8 cellular contexts compared by ENCODE assay signal in the genomic region with DNA sequence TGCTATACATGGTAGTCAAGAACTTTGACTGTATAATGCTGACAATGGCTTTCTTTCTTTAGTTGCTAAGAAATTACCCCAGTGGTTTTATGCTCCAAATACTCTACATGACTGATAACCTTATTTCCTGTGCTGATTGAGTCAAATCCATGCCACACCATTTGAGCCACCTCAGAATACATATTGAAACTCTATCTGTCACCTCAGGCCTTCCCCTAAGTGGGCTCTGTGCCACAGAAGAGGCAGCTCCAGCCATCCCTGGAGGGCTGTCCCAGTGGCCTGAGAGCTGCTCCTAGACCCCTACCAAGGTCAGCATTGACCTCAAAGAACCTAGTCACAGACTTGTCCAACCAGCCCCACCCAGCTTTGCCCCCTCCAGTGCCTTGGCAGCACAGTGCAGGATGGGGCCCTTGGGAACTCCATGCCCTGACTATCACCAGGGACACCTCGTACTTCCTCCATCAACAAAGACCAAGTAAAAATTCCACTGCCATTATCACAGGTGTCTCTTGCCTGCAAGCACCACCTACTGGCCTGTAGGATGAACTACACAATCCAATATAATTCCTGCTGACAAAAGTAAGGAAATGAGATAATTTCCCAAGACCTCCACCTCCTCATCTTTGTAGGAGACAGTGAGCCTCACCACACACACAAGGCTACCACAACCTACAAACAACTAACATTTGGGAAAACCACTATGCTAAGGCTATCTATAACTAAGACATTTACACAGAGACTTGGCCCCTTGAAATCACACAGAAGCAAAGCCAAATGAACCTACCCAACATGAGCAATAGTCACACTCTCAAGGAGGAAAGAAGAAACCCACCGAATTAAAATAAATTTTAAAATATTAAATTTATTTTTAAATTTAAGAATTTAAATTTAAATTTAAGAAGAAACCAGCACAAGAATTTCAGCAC.
DNase-seq lines count a peak whose midpoint lies in the region; ATAC-seq and TF ChIP-seq lines count a peak whose summit lies in the region.

No MANE protein-coding gene starts in this region.

- H3K9ac ChIP-seq in neural progenitor cell: no peak overlapping the region

- H3K4me2 ChIP-seq in GM23338 (no peak overlapping the region), neural progenitor cell (no peak overlapping the region)

- H3K27me3 Mint-ChIP-seq in GM23338 (ENCODE audit: insufficient read depth, low read depth, poor library complexity): no peaks in the 10 kb centered on the region
- H3K27me3 Mint-ChIP-seq in brain: peaks cover 7% of the 10 kb centered on the region
- H3K27me3 Mint-ChIP-seq in neural progenitor cell (ENCODE audit: insufficient read depth, low read depth): peaks cover 3% of the 10 kb centered on the region
- peaks cover 2% of the 10 kb centered on the region for H3K27me3 Mint-ChIP-seq in activated CD4-positive, alpha-beta T cell treated with anti-CD3 and anti-CD28 coated beads for 36 hours

- H3K4me3 ChIP-seq in GM23338 (no peak overlapping the region), neural progenitor cell (no peak overlapping the region)

- no peaks in the 10 kb centered on the region for H3K79me2 ChIP-seq in GM23338 (replicated peaks; ENCODE audit: insufficient read depth)
- no peaks in the 10 kb centered on the region for H3K79me2 ChIP-seq in neural progenitor cell (ENCODE audit: low read depth)

- H3F3A ChIP-seq in GM23338 (replicated peaks; ENCODE audit: low read depth): no peaks in the 10 kb centered on the region
- H3F3A ChIP-seq in neural progenitor cell (ENCODE audit: low read depth): no peaks in the 10 kb centered on the region

- H3K9me2 ChIP-seq in GM23338 (ENCODE audit: insufficient read depth): peaks cover 2% of the 10 kb centered on the region; the same call in 1 of the 2 replicates

- H3K9me3 Mint-ChIP-seq in GM23338: peaks cover 10% of the 10 kb centered on the region; the same call in 2 of the 3 replicates
- H3K9me3 Mint-ChIP-seq in brain: peaks cover 20 to 36% (median 23%) of the 10 kb centered on the region in 5 experiments
- peaks cover 27% of the 10 kb centered on the region for H3K9me3 Mint-ChIP-seq in neural progenitor cell
- H3K9me3 Mint-ChIP-seq in activated CD4-positive, alpha-beta T cell treated with anti-CD3 and anti-CD28 coated beads for 36 hours (ENCODE audit: low read depth): peaks cover 23% of the 10 kb centered on the region

- intact Hi-C loops in activated CD4-positive, alpha-beta T cell treated with anti-CD3 and anti-CD28 coated beads for 36 hours (cut with DNase I, micrococcal nuclease): loop anchor here (1.0 to 2.0 kb wide), 2 partner anchors 614 to 615 kb away; no protein-coding TSS in a partner anchor

- POLR2A ChIA-PET in activated CD4-positive, alpha-beta T cell treated with anti-CD3 and anti-CD28 coated beads for 36 hours (lab: Charles Lee): no interaction called here

- H2AFZ ChIP-seq in GM23338 (0 out of 2 replicates have a peak overlapping the region, but pooled peaks have one; percentile 38), neural progenitor cell (replicated peaks) (no peak overlapping the region)

- no peak overlapping the region for H3K27ac Mint-ChIP-seq in GM23338
- H3K27ac Mint-ChIP-seq in brain: no peak overlapping the region
- H3K27ac Mint-ChIP-seq in neural progenitor cell: no peak overlapping the region
- no peak overlapping the region for H3K27ac Mint-ChIP-seq in activated CD4-positive, alpha-beta T cell treated with anti-CD3 and anti-CD28 coated beads for 36 hours

- CTCF ChIA-PET in activated CD4-positive, alpha-beta T cell treated with anti-CD3 and anti-CD28 coated beads for 36 hours (lab: Charles Lee): interaction anchor here (0.8 kb wide), 1 partner anchor 614 kb away, joined by 3 read pairs; no protein-coding TSS in a partner anchor

- H3K4me1 ChIP-seq in GM23338 (ENCODE audit: insufficient read depth) (no peaks in the 10 kb centered on the region), neural progenitor cell (no peaks in the 10 kb centered on the region)

- TF ChIP-seq CTCF in GM23338 (conservative IDR thresholded peaks at IDR 0.05; ENCODE audit: low read depth in 2 of 2): peak; percentile 87 to 89
- TF ChIP-seq CTCF in LNCAP (IDR thresholded peaks at IDR 0.05): peak; percentile 76
- TF ChIP-seq CTCF in brain (conservative IDR thresholded peaks at IDR 0.05): peak; percentile 25 to 41
- peak; percentile 75 for TF ChIP-seq CTCF in neural progenitor cell (IDR thresholded peaks at IDR 0.05)

- H3K36me3 ChIP-seq in GM23338 (ENCODE audit: insufficient read depth): no peaks in the 10 kb centered on the region
- no peaks in the 10 kb centered on the region for H3K36me3 ChIP-seq in neural progenitor cell

- H3K4me1 Mint-ChIP-seq in GM23338 (peaks cover 2% of the 10 kb centered on the region; the same call in 1 of the 3 replicates), brain (no peaks in the 10 kb centered on the region), neural progenitor cell (no peaks in the 10 kb centered on the region)
- H3K4me1 Mint-ChIP-seq in activated CD4-positive, alpha-beta T cell treated with anti-CD3 and anti-CD28 coated beads for 36 hours: no peaks in the 10 kb centered on the region

- H3K27me3 ChIP-seq in GM23338 (ENCODE audit: insufficient read depth) (no peaks in the 10 kb centered on the region), neural progenitor cell (no peaks in the 10 kb centered on the region)

- H3K9me3 ChIP-seq in neural progenitor cell (ENCODE audit: low read depth): no peaks in the 10 kb centered on the region

- DNase-seq in NCI-H1092 treated with DMSO at 0.1 percent for 48 hours (lab: John Stamatoyannopoulos, UW): peak; percentile 1
- no peak for DNase-seq in NCI-H1092 (lab: John Stamatoyannopoulos, UW)
- peak; percentile 80 for DNase-seq in GM23338 (ENCODE audit: low spot score)
- DNase-seq in neural progenitor cell (ENCODE audit: low spot score): peak; percentile 40
- DNase-seq in activated CD4-positive, alpha-beta T cell treated with anti-CD3 and anti-CD28 coated beads for 36 hours: no peak
- no peak for DNase-seq in DMS79 (lab: John Stamatoyannopoulos, UW)

- H3K27ac ChIP-seq in GM23338 (ENCODE audit: low read depth) (no peak overlapping the region), neural progenitor cell (no peak overlapping the region)

- peak; percentile 93 for ATAC-seq in GM23338
- ATAC-seq in activated CD4-positive, alpha-beta T cell treated with anti-CD3 and anti-CD28 coated beads for 36 hours: no peak

- no peak overlapping the region for H3K4me3 Mint-ChIP-seq in GM23338
- H3K4me3 Mint-ChIP-seq in brain: no peak overlapping the region
- H3K4me3 Mint-ChIP-seq in neural progenitor cell: no peak overlapping the region
- no peak overlapping the region for H3K4me3 Mint-ChIP-seq in activated CD4-positive, alpha-beta T cell treated with anti-CD3 and anti-CD28 coated beads for 36 hours

- H4K20me1 ChIP-seq in GM23338 (replicated peaks; ENCODE audit: insufficient read depth): no peaks in the 10 kb centered on the region
- H4K20me1 ChIP-seq in neural progenitor cell (ENCODE audit: low read depth): no peaks in the 10 kb centered on the region

- H3K36me3 Mint-ChIP-seq in GM23338 (ENCODE audit: low read depth) (peaks cover 5% of the 10 kb centered on the region; the same call in 2 of the 3 replicates), brain (no peaks in the 10 kb centered on the region), neural progenitor cell (peaks cover 1% of the 10 kb centered on the region)
- H3K36me3 Mint-ChIP-seq in activated CD4-positive, alpha-beta T cell treated with anti-CD3 and anti-CD28 coated beads for 36 hours (ENCODE audit: low read depth): no peaks in the 10 kb centered on the region

TF ChIP-seq in GM23338, 12 proteins besides CTCF, POLR2A, EP300 and RAD21 (continues in another document):
- TF ChIP-seq STAT1 (IDR thresholded peaks at IDR 0.05; ENCODE audit: unreplicated experiment): no peak

Comparison
In these comparisons a context has a peak if more than half of its experiments do, and no peak if none do; other contexts are left out.
1. DNase-seq: peak in NCI-H1092 treated with DMSO at 0.1 percent for 48 hours (single experiment), GM23338 (single experiment) and neural progenitor cell (single experiment); none in NCI-H1092 (single experiment), activated CD4-positive, alpha-beta T cell treated with anti-CD3 and anti-CD28 coated beads for 36 hours (single experiment) and DMS79 (single experiment).
2. CTCF ChIP-seq: peak in every context shown above with its lines; median percentile 88 in GM23338; 76 in LNCAP; 75 in neural progenitor cell; 33 in brain.